In the genomic region with DNA sequence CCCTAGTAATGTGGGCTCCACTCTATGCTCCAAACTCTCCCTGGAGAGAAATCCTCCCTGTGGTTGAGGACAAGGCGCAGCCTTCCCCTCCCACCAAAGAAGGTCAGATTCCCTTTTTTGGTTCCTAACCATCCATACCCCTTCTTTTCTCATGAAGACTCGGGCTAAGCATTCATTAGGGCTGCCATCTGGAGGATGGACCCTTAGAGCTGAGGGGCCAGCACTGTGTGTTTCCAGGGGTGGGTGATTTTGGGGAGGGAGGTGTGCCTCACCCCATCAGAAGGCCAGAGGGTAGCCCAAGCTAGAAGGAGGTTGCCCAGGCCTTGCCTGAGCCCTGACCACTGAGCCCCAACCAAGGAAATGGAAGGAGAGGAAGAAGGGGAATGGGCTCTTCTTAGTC, we compare ENCODE assay signal across 19 cellular contexts. TPM values are rescaled to one million over a fixed set of nuclear protein-coding genes. Genes with fewer than 3 reads are reported as not detected.
"Had no signal": no experiment of that assay in that cellular context is flagged by ENCODE, and none has a peak within 500 bp of the region (broad histone marks: within the 10 kb centered on the region; RNA-seq: fewer than 3 reads in every experiment).

No MANE protein-coding gene starts in this region.

- H3K4me1 Mint-ChIP-seq: activated CD4-positive, alpha-beta T cell treated with anti-CD3 and anti-CD28 coated beads, Interleukin-2, amount 10 ng/mL, durations not matched to agents 7 days and 5 days; activated naive CD8-positive, alpha-beta T cell treated with anti-CD3 and anti-CD28 coated beads, Interleukin-2, amount 50 U/mL, for 24 hours; activated T-helper 17 cell treated with anti-CD3 and anti-CD28 coated beads, Interleukin-2, amount 50 U/mL, for 72 hours; immature natural killer cell; T-cell had no signal

- DNase-seq: activated CD4-positive, alpha-beta T cell treated with anti-CD3 and anti-CD28 coated beads, Interleukin-2, amount 10 ng/mL, durations not matched to agents 7 days and 5 days; activated naive CD4-positive, alpha-beta T cell treated with anti-CD3 and anti-CD28 coated beads for 36 hours; activated naive CD8-positive, alpha-beta T cell treated with anti-CD3 and anti-CD28 coated beads, Interleukin-2, amount 50 U/mL, for 24 hours; activated T-cell treated with anti-CD3 and anti-CD28 coated beads for 4 hours; caudate nucleus; cortex of kidney; effector CD8-positive, alpha-beta T cell; foreskin keratinocyte; immature natural killer cell; lower lobe of right lung; midbrain; psoas muscle; stimulated activated CD4-positive, alpha-beta T cell treated with anti-CD3 and anti-CD28 coated beads, Interleukin-1b, Interleukin-23, amount 100 ng/mL, for 48 hours; stomach; T-cell; T-helper 9 cell had no signal

- H3K36me3 ChIP-seq: right lobe of liver, thoracic aorta had no signal

- H3K27ac Mint-ChIP-seq: activated CD4-positive, alpha-beta T cell treated with anti-CD3 and anti-CD28 coated beads, Interleukin-2, amount 10 ng/mL, durations not matched to agents 7 days and 5 days; activated naive CD4-positive, alpha-beta T cell treated with anti-CD3 and anti-CD28 coated beads for 36 hours; activated naive CD8-positive, alpha-beta T cell treated with anti-CD3 and anti-CD28 coated beads, Interleukin-2, amount 50 U/mL, for 24 hours; activated T-helper 17 cell treated with anti-CD3 and anti-CD28 coated beads, Interleukin-2, amount 50 U/mL, for 72 hours; immature natural killer cell; T-cell had no signal

- H3K4me1 ChIP-seq: foreskin keratinocyte, psoas muscle had no signal

- H3K4me3 Mint-ChIP-seq: activated CD4-positive, alpha-beta T cell treated with anti-CD3 and anti-CD28 coated beads, Interleukin-2, amount 10 ng/mL, durations not matched to agents 7 days and 5 days; activated naive CD4-positive, alpha-beta T cell treated with anti-CD3 and anti-CD28 coated beads for 36 hours; activated naive CD8-positive, alpha-beta T cell treated with anti-CD3 and anti-CD28 coated beads, Interleukin-2, amount 50 U/mL, for 24 hours; activated T-helper 17 cell treated with anti-CD3 and anti-CD28 coated beads, Interleukin-2, amount 50 U/mL, for 72 hours; immature natural killer cell; T-cell had no signal

- H3K4me3 ChIP-seq: lower lobe of right lung, psoas muscle, right lobe of liver, stomach, thoracic aorta had no signal

- H3K9me3 ChIP-seq: lower lobe of right lung, psoas muscle, right lobe of liver, stomach, thoracic aorta had no signal

- H3K9me3 Mint-ChIP-seq: activated CD4-positive, alpha-beta T cell treated with anti-CD3 and anti-CD28 coated beads, Interleukin-2, amount 10 ng/mL, durations not matched to agents 7 days and 5 days; activated naive CD4-positive, alpha-beta T cell treated with anti-CD3 and anti-CD28 coated beads for 36 hours; activated naive CD8-positive, alpha-beta T cell treated with anti-CD3 and anti-CD28 coated beads, Interleukin-2, amount 50 U/mL, for 24 hours; activated T-helper 17 cell treated with anti-CD3 and anti-CD28 coated beads, Interleukin-2, amount 50 U/mL, for 72 hours; T-cell had no signal

- H3K27ac ChIP-seq: foreskin keratinocyte, lower lobe of right lung, psoas muscle, thoracic aorta had no signal

- H3K36me3 Mint-ChIP-seq: T-cell had no signal

- H3K27me3 ChIP-seq: right lobe of liver, stomach had no signal

RNA-seq across cellular contexts. Expression of a gene that starts 36.8 kb away (rescaled TPM):
- total RNA-seq: activated naive CD4-positive, alpha-beta T cell treated with anti-CD3 and anti-CD28 coated beads for 36 hours had no signal
